16 cellular contexts compared by ENCODE assay signal in genomic region chr11:28659716-28660348, GRCh38.
A peak's percentile ranks its signal among the peaks of the same experiment; 100 is the strongest.
DNase-seq lines count a peak whose midpoint lies in the region; ATAC-seq, FAIRE-seq and TF ChIP-seq lines count a peak whose summit lies in the region.
"Had no signal": no experiment of that assay in that cellular context is flagged by ENCODE, and none has a peak within 500 bp of the region (broad histone marks: within the 10 kb centered on the region; RNA-seq: fewer than 3 reads in every experiment).

No MANE protein-coding gene starts in this region.

- H2BK20ac ChIP-seq in IMR-90 (ENCODE audit: low read depth, low read length) = no peak overlapping the region

- H4K8ac ChIP-seq in IMR-90 (ENCODE audit: low read depth in 2 of 2, low read length in 2 of 2) = peak overlapping the region; percentile 69 to 77; a peak in 3 of 4 replicates

- H2BK15ac ChIP-seq in IMR-90 (ENCODE audit: low read depth, low read length) = no peak overlapping the region; the same call in 2 of the 3 replicates

- H3K27me3 ChIP-seq in IMR-90 (ENCODE audit: control insufficient read depth, insufficient read depth, low read length) = no peaks in the 10 kb centered on the region
- no peaks in the 10 kb centered on the region for H3K27me3 ChIP-seq in bronchial epithelial cell (ENCODE audit: control insufficient read depth, insufficient read depth, low read length)
- no peaks in the 10 kb centered on the region for H3K27me3 ChIP-seq in skeletal muscle satellite cell (ENCODE audit: control insufficient read depth, insufficient read depth, low read length)
- H3K27me3 ChIP-seq: BLaER1 had no signal

- no peak overlapping the region for H3K4me3 ChIP-seq in IMR-90 (ENCODE audit: insufficient read depth, low read depth, low read length)
- H3K4me3 ChIP-seq in bronchial epithelial cell (ENCODE audit: low read depth, low read length) = no peak overlapping the region
- no peak overlapping the region for H3K4me3 ChIP-seq in skeletal muscle satellite cell (ENCODE audit: low read length)
- H3K4me3 ChIP-seq: BLaER1, GM12878, GM23248, HAP-1, K562 had no signal

- POLR2A ChIA-PET in IMR-90 (lab: Charles Lee; ENCODE audit: unreplicated experiment) = no interaction called here

- no peak for FAIRE-seq in bronchial epithelial cell (lab: Jason Lieb, UNC)
- FAIRE-seq: A204.1, GM12878, K562 had no signal

- H3K4me1 ChIP-seq in IMR-90 (ENCODE audit: control insufficient read depth, insufficient read depth, low read length) (peaks cover 14% of the 10 kb centered on the region), skeletal muscle satellite cell (ENCODE audit: control insufficient read depth, insufficient read depth, low read length) (peaks cover 39% of the 10 kb centered on the region)
- H3K4me1 ChIP-seq: BLaER1, HAP-1 had no signal

- no peak overlapping the region for H2AK9ac ChIP-seq in IMR-90 (replicated peaks; ENCODE audit: low read depth, low read length, poor library complexity)

- peak overlapping the region; percentile 84 for H3K56ac ChIP-seq in IMR-90 (ENCODE audit: extremely low read depth, insufficient read depth, low read length)

- CTCF ChIA-PET in IMR-90 (lab: Yijun Ruan, JAX) = interaction anchor here (0.6 kb wide), 1 partner anchor 25 kb away, joined by 3 read pairs; no protein-coding TSS in a partner anchor

- H3K9me3 ChIP-seq in IMR-90 (ENCODE audit: control insufficient read depth, insufficient read depth, low read length) (no peaks in the 10 kb centered on the region), skeletal muscle satellite cell (replicated peaks; ENCODE audit: low read length) (peaks cover 3% of the 10 kb centered on the region)
- H3K9me3 ChIP-seq: BLaER1, HAP-1 had no signal

- intact Hi-C loops in IMR-90 (cut with micrococcal nuclease) = no loop called here

- WGBS in IMR-90 (ENCODE audit: extremely low coverage in 2 of 2, insufficient read length in 1 of 2), 2 experiments = no CpG with 5 or more reads among the region's 1 CpG

- no peak overlapping the region for H3K23ac ChIP-seq in IMR-90 (ENCODE audit: low read depth, low read length)

- peak overlapping the region; percentile 36; the same call in 1 of the 2 replicates for H4K91ac ChIP-seq in IMR-90 (ENCODE audit: insufficient read depth, low read depth, low read length)

- no peak for TF ChIP-seq CTCF in IMR-90 (conservative IDR thresholded peaks at IDR 0.05; ENCODE audit: low read depth, low read length)
- no peak for TF ChIP-seq CTCF in bronchial epithelial cell (IDR thresholded peaks at IDR 0.05; ENCODE audit: insufficient read depth, low read length, severe bottlenecking)

- H3K14ac ChIP-seq in IMR-90 (replicated peaks; ENCODE audit: low read depth, low read length) = no peak overlapping the region

- H3K79me1 ChIP-seq in IMR-90 (ENCODE audit: low read depth in 1 of 2, low read length in 2 of 2) = no peaks in the 10 kb centered on the region

- peak overlapping the region; percentile 92 for H4K5ac ChIP-seq in IMR-90 (ENCODE audit: low read depth, low read length)

- no TSS peak for BruUV-seq in IMR-90 (replicated peaks; lab: Mats Ljungman, UMichigan)

- H2BK5ac ChIP-seq in IMR-90 (ENCODE audit: low read depth, low read length, poor library complexity, severe bottlenecking) = peak overlapping the region; percentile 87

- no peaks in the 10 kb centered on the region for H4K20me1 ChIP-seq in IMR-90 (ENCODE audit: insufficient read depth, low read length)
- H4K20me1 ChIP-seq: BLaER1 had no signal

- peak overlapping the region; percentile 86; the same call in 1 of the 2 replicates for H3K27ac ChIP-seq in IMR-90 (ENCODE audit: insufficient read depth, low read length)
- H3K27ac ChIP-seq: BLaER1, GM23248, HL-60 had no signal

- peak overlapping the region; percentile 98 for H3K18ac ChIP-seq in IMR-90 (ENCODE audit: low read depth, low read length)

- H3K4me2 ChIP-seq in IMR-90 (ENCODE audit: low read depth, low read length) (peak overlapping the region; percentile 54; the same call in 1 of the 2 replicates), skeletal muscle satellite cell (ENCODE audit: low read length) (peak overlapping the region; percentile 10)
- H3K4me2 ChIP-seq: BLaER1 had no signal

- H3K9ac ChIP-seq in IMR-90 (ENCODE audit: low read depth, low read length) (peak overlapping the region; percentile 58; the same call in 1 of the 2 replicates), skeletal muscle satellite cell (ENCODE audit: low read depth, low read length) (peak overlapping the region; percentile 24)
- H3K9ac ChIP-seq: BLaER1, GM23248 had no signal

- no peaks in the 10 kb centered on the region for H3K36me3 ChIP-seq in IMR-90 (ENCODE audit: control insufficient read depth, insufficient read depth, low read length)
- no peaks in the 10 kb centered on the region for H3K36me3 ChIP-seq in bronchial epithelial cell (ENCODE audit: control insufficient read depth, insufficient read depth, low read length)
- H3K36me3 ChIP-seq in skeletal muscle satellite cell (ENCODE audit: insufficient read depth, low read length) = no peaks in the 10 kb centered on the region
- H3K36me3 ChIP-seq: BLaER1, HAP-1 had no signal

- H2AFZ ChIP-seq in IMR-90 (replicated peaks; ENCODE audit: low read length, poor library complexity) = no peak overlapping the region
- H2AFZ ChIP-seq: GM23248 had no signal

- peak overlapping the region; percentile 70; the same call in 1 of the 2 replicates for H2BK120ac ChIP-seq in IMR-90 (ENCODE audit: low read depth, low read length)

- H3K9me1 ChIP-seq in IMR-90 (ENCODE audit: insufficient read depth, low read length) = no peaks in the 10 kb centered on the region; the same call in 1 of the 2 replicates

- dilution Hi-C loops in IMR-90 (cut with HindIII; ENCODE audit: low sequenced_read_pairs, unreplicated experiment) = no loop called here

- TF ChIP-seq RAD21 in IMR-90 (IDR thresholded peaks at IDR 0.05; ENCODE audit: low read length) = no peak

- no peak overlapping the region for H2AK5ac ChIP-seq in IMR-90 (ENCODE audit: low read depth, low read length)

- peak; percentile 54 for DNase-seq in ELR (ENCODE audit: low read depth)
- peak; percentile 60 for DNase-seq in IMR-90
- DNase-seq in bronchial epithelial cell (ENCODE audit: low read depth) = peak; percentile 69
- DNase-seq in epidermal melanocyte (ENCODE audit: insufficient read length, low spot score) = no peak
- no peak for DNase-seq in NCI-H2081 treated with DMSO at 0.1 percent for 48 hours (lab: John Stamatoyannopoulos, UW)
- DNase-seq: CD4-positive, alpha-beta memory T cell; DMS79 treated with DMSO at 0.1 percent for 48 hours; GM23248 had no signal

- peak overlapping the region; percentile 62; the same call in 1 of the 2 replicates for H3K4ac ChIP-seq in IMR-90 (ENCODE audit: low read depth, low read length)

- in situ Hi-C loops in IMR-90 (cut with MboI; ENCODE audit: low sequenced_read_pairs) = no loop called here

- peak; percentile 33; the same call in 1 of the 2 replicates for ATAC-seq in IMR-90 (ENCODE audit: low read depth)
- ATAC-seq in HG02678 (IDR thresholded peaks at IDR 0.05; ENCODE audit: unreplicated experiment) = no peak
- ATAC-seq: K562 had no signal

- TF ChIP-seq POLR2A in IMR-90 (IDR thresholded peaks at IDR 0.05; ENCODE audit: low read depth, low read length) = no peak

TF ChIP-seq in IMR-90, 13 proteins besides CTCF, POLR2A, EP300 and RAD21:
- peak; percentile 87 for TF ChIP-seq CEBPB (IDR thresholded peaks at IDR 0.05; ENCODE audit: low read depth, low read length)
- TF ChIP-seq SMC3 (IDR thresholded peaks at IDR 0.05; ENCODE audit: low read depth, low read length) = no peak
- TF ChIP-seq MXI1 (IDR thresholded peaks at IDR 0.05; ENCODE audit: borderline replicate concordance, low read depth, low read length) = no peak
- no peak for TF ChIP-seq USF2 (IDR thresholded peaks at IDR 0.05; ENCODE audit: low read depth, low read length)
- no peak for TF ChIP-seq NFE2L2 (IDR thresholded peaks at IDR 0.05; ENCODE audit: low read depth, low read length)

Comparison
In these comparisons a context has a peak if more than half of its experiments do, and no peak if none do; other contexts are left out.
1. DNase-seq: peak in ELR (single experiment), IMR-90 (single experiment) and bronchial epithelial cell (single experiment); none in epidermal melanocyte (single experiment) and NCI-H2081 treated with DMSO at 0.1 percent for 48 hours (single experiment).